Comparison of ENCODE assay signal across 24 cellular contexts in the genomic region with DNA sequence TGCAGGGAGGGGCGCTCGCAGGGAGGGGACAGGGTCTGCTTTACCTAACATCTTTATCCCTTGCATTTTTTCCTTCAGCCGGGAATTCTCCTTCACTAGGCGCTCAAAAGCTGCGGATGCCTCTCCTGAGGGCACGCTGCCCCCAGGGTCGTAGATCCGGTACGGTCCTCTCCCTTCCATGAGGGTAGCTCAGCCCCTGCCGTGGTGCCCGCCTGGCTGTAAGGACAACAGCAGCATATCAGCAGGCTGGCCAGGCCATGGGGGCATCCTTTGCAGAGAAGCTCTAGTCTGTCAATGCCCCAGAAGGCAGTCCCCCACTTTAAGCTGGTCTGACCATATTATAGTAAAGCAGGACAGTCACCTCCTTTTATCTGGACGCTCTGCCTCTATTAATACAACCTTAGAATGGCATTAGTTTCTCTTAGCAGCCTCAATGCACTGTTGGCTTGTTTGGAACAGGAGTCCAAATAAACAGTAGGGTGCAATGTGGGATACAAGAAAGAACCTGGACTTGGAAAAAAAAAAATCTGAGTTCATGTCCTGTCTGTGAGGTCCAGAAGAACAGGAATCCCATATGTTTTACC. TPM values are rescaled to one million over a fixed set of nuclear protein-coding genes. Genes with fewer than 3 reads are reported as not detected.
DNase-seq lines count a peak whose midpoint lies in the region; ATAC-seq, FAIRE-seq and TF ChIP-seq lines count a peak whose summit lies in the region.
"Had no signal": no experiment of that assay in that cellular context is flagged by ENCODE, and none has a peak within 500 bp of the region (broad histone marks: within the 10 kb centered on the region; RNA-seq: fewer than 3 reads in every experiment).

No MANE protein-coding gene starts in this region.

- no peak for ATAC-seq in heart left ventricle
- ATAC-seq in right cardiac atrium = no peak
- no peak for ATAC-seq in stimulated activated naive B cell treated with anti-CD40 and anti-IgM and Interleukin-4, amounts not matched to agents 10 μg/mL and 1 μg/mL and 100 μg/mL, for 72 hours (replicated peaks)
- ATAC-seq: left lobe of liver had no signal

- peaks cover 87 to 92% of the 10 kb centered on the region in 2 donors for H3K36me3 Mint-ChIP-seq in stimulated activated naive B cell treated with anti-CD40 and anti-IgM and Interleukin-4, amounts not matched to agents 10 μg/mL and 1 μg/mL and 100 μg/mL, for 72 hours

- H3K4me1 ChIP-seq in heart left ventricle (peaks cover 15 to 100% (median 85%) of the 10 kb centered on the region in 12 donors), right cardiac atrium (ENCODE audit: control insufficient read depth, insufficient read depth, low read length) (peaks cover 55% of the 10 kb centered on the region), Karpas-422 (ENCODE audit: low read length) (peaks cover 100% of the 10 kb centered on the region), H1 (replicated peaks in 1 of 4; ENCODE audit: control insufficient read depth in 3 of 4, insufficient read depth in 4 of 4, low read length in 3 of 4) (peaks cover 0 to 10% (median 5%) of the 10 kb centered on the region in 4 experiments; a peak in 4 of 7 replicates)

- H2BK120ac ChIP-seq in H1 (replicated peaks; ENCODE audit: low read depth, low read length) = no peak overlapping the region

- H4K91ac ChIP-seq in H1 (replicated peaks; ENCODE audit: insufficient read length, low read length) = no peak overlapping the region

- H3K18ac ChIP-seq in H1 (ENCODE audit: extremely low read depth, low read length) = no peak overlapping the region

- H3K36me3 ChIP-seq in heart left ventricle = peaks cover 0 to 59% (median 30%) of the 10 kb centered on the region in 9 donors
- H3K36me3 ChIP-seq in Karpas-422 (ENCODE audit: insufficient read depth, low read length) = peaks cover 34% of the 10 kb centered on the region
- H3K36me3 ChIP-seq in H1 (ENCODE audit: control insufficient read depth in 2 of 4, insufficient read depth in 4 of 4, low read length in 3 of 4) = peaks cover 0 to 4% (median 0%) of the 10 kb centered on the region in 4 experiments; a peak in 2 of 8 replicates

- H2BK5ac ChIP-seq in H1 (ENCODE audit: low read depth, low read length) = 0 out of 2 replicates have a peak overlapping the region, but pooled peaks have one; percentile 20

- H3K79me2 ChIP-seq in Karpas-422 (ENCODE audit: low read length) = peaks cover 61% of the 10 kb centered on the region
- H3K79me2 ChIP-seq in H1 (ENCODE audit: control insufficient read depth in 1 of 2, insufficient read depth in 2 of 2, low read length in 2 of 2) = no peaks in the 10 kb centered on the region; a peak in 1 of 4 replicates

- no peak for FAIRE-seq in H1 (lab: Jason Lieb, UNC)
- FAIRE-seq: TTC549 had no signal

- no peaks in the 10 kb centered on the region for H3K23me2 ChIP-seq in H1 (ENCODE audit: low read depth, low read length)

- POLR2A ChIA-PET in H1 (lab: Charles Lee; ENCODE audit: partially characterized antibody) = interaction anchor here (0.8 kb wide), 1 partner anchor 33 kb away, joined by 3 read pairs; no protein-coding TSS in a partner anchor

- no peaks in the 10 kb centered on the region for H3K9me3 ChIP-seq in heart left ventricle
- H3K9me3 ChIP-seq in right cardiac atrium (ENCODE audit: control insufficient read depth, low read length) = no peaks in the 10 kb centered on the region
- H3K9me3 ChIP-seq in Karpas-422 (ENCODE audit: low read length) = no peaks in the 10 kb centered on the region
- H3K9me3 ChIP-seq in H1 (ENCODE audit: insufficient read depth in 2 of 2, low read depth in 1 of 2, low read length in 1 of 2) = no peaks in the 10 kb centered on the region

- H3K4me2 ChIP-seq in Karpas-422 (ENCODE audit: low read depth, low read length, poor library complexity, severe bottlenecking) = no peak overlapping the region
- no peak overlapping the region for H3K4me2 ChIP-seq in H1 (ENCODE audit: insufficient read depth in 1 of 2, low read depth in 2 of 2, low read length in 2 of 2)

- H3K27ac ChIP-seq in heart left ventricle (peak overlapping the region in 10 of 12 donors; percentile 79 to 97 (median 87)), right cardiac atrium (ENCODE audit: low read length) (no peak overlapping the region), Karpas-422 (ENCODE audit: low read length) (peak overlapping the region; percentile 96), H1 (ENCODE audit: low read depth, low read length) (no peak overlapping the region)
- H3K27ac ChIP-seq: parathyroid adenoma had no signal

- intact Hi-C loops in heart left ventricle (cut with DNase I) = loop anchor here in 5 of 10 donors (5.0 kb wide), 3 partner anchors 37 to 172 kb away; no protein-coding TSS in a partner anchor
- intact Hi-C loops in right cardiac atrium (cut with DNase I) = no loop called here

- no peak for TF ChIP-seq POLR2A in heart left ventricle (IDR thresholded peaks at IDR 0.05)
- TF ChIP-seq POLR2A in H1 (IDR thresholded peaks at IDR 0.05; ENCODE audit: control extremely low read depth in 1 of 2, low read depth in 2 of 2, low read length in 2 of 2) = no peak

- H3K4me1 Mint-ChIP-seq in stimulated activated naive B cell treated with anti-CD40 and anti-IgM and Interleukin-4, amounts not matched to agents 10 μg/mL and 1 μg/mL and 100 μg/mL, for 72 hours = peaks cover 86 to 100% of the 10 kb centered on the region in 2 donors

- H3K27me3 ChIP-seq in heart left ventricle (no peaks in the 10 kb centered on the region), right cardiac atrium (ENCODE audit: control insufficient read depth, insufficient read depth) (no peaks in the 10 kb centered on the region), Karpas-422 (ENCODE audit: low read length) (no peaks in the 10 kb centered on the region), H1 (replicated peaks in 1 of 4; ENCODE audit: control insufficient read depth in 3 of 4, extremely low read depth in 1 of 4, insufficient read depth in 3 of 4, low read length in 3 of 4) (no peaks in the 10 kb centered on the region)
- H3K27me3 ChIP-seq: dorsolateral prefrontal cortex had no signal

- peaks cover 0 to 2% of the 10 kb centered on the region in 2 donors for H3K9me3 Mint-ChIP-seq in stimulated activated naive B cell treated with anti-CD40 and anti-IgM and Interleukin-4, amounts not matched to agents 10 μg/mL and 1 μg/mL and 100 μg/mL, for 72 hours
- H3K9me3 Mint-ChIP-seq: nephron had no signal

- H3K9me2 ChIP-seq in Karpas-422 (replicated peaks; ENCODE audit: insufficient read depth, low read length) = no peaks in the 10 kb centered on the region

- H3K4me3 ChIP-seq in heart left ventricle (no peak overlapping the region), right cardiac atrium (ENCODE audit: low read length) (no peak overlapping the region), Karpas-422 (ENCODE audit: low read length) (no peak overlapping the region), H1 (ENCODE audit: extremely low read depth in 1 of 4, insufficient read depth in 2 of 4, low read depth in 3 of 4, low read length in 4 of 4) (no peak overlapping the region)
- H3K4me3 ChIP-seq: dorsolateral prefrontal cortex had no signal

- CTCF ChIA-PET in H1 (lab: Charles Lee; ENCODE audit: partially characterized antibody) = interaction anchor here (0.6 to 28.6 kb wide), 10 partner anchors 11 to 100 kb away, joined by 3 to 442 read pairs (median 4); no protein-coding TSS in a partner anchor

- no peak overlapping the region for H4K8ac ChIP-seq in H1 (ENCODE audit: extremely low read depth, insufficient read depth, low read length)

- H2AK5ac ChIP-seq in H1 (ENCODE audit: low read depth, low read length) = no peak overlapping the region

- no peak overlapping the region for H3K4ac ChIP-seq in H1 (replicated peaks; ENCODE audit: insufficient read length, low read depth, low read length)

- peaks cover 6% of the 10 kb centered on the region; the same call in 1 of the 2 replicates for H3K79me1 ChIP-seq in H1 (ENCODE audit: low read depth, low read length)

- no peak for TF ChIP-seq RAD21 in H1 (IDR thresholded peaks at IDR 0.05 in 1 of 2, conservative IDR thresholded peaks at IDR 0.05 in 1 of 2; ENCODE audit: low read depth in 2 of 2, low read length in 2 of 2)

- H3K56ac ChIP-seq in H1 (replicated peaks; ENCODE audit: insufficient read length, low read depth, low read length) = no peak overlapping the region

- H4K20me1 ChIP-seq in Karpas-422 (ENCODE audit: insufficient read depth, low read depth, low read length) (peaks cover 18% of the 10 kb centered on the region; the same call in 1 of the 2 replicates), H1 (replicated peaks in 1 of 2; ENCODE audit: control insufficient read depth in 1 of 2, insufficient read depth in 2 of 2, low read length in 2 of 2) (peaks cover 0 to 7% of the 10 kb centered on the region in 2 experiments)

- no peak overlapping the region for H2BK20ac ChIP-seq in H1 (ENCODE audit: low read length)

- H3K9ac ChIP-seq in Karpas-422 (ENCODE audit: low read length) (no peak overlapping the region), H1 (replicated peaks in 1 of 4; ENCODE audit: extremely low read depth in 1 of 4, low read depth in 3 of 4, low read length in 3 of 4) (no peak overlapping the region)
- H3K9ac ChIP-seq: parathyroid adenoma had no signal

- peak in 1 of 5 donors; percentile 10 for DNase-seq in heart left ventricle
- DNase-seq in right cardiac atrium = no peak
- DNase-seq in Karpas-422 = no peak
- DNase-seq in H1 (ENCODE audit: low read depth in 1 of 2, low spot score in 2 of 2) = no peak
- DNase-seq in stimulated activated naive B cell treated with anti-CD40 and anti-IgM and Interleukin-4, amounts not matched to agents 10 μg/mL and 1 μg/mL and 100 μg/mL, for 72 hours = no peak
- DNase-seq in medulla oblongata (ENCODE audit: extremely low spot score) = no peak
- no peak for DNase-seq in NCI-H2081 treated with DMSO at 0.1 percent for 48 hours (lab: John Stamatoyannopoulos, UW)
- DNase-seq in RPMI8226 = no peak
- DNase-seq: activated CD4-positive, alpha-beta T cell treated with anti-CD3 and anti-CD28 coated beads for 1 hour; activated CD8-positive, alpha-beta memory T cell treated with anti-CD3 and anti-CD28 coated beads, Interleukin-2, amount 50 U/mL, for 4 hours; activated naive CD4-positive, alpha-beta T cell treated with Interleukin-2 at 50 U/mL for 16 hours; aorta; caudate nucleus; dorsolateral prefrontal cortex; immature natural killer cell; NCI-H1105 treated with DMSO at 0.1 percent for 48 hours; NCI-H2029 treated with DMSO at 0.1 percent for 48 hours; NCI-H82; SIG-M5; T-helper 1 cell had no signal

- TF ChIP-seq EP300 in H1 (IDR thresholded peaks at IDR 0.05; ENCODE audit: borderline replicate concordance in 1 of 2, low read depth in 2 of 2, low read length in 2 of 2) = no peak

- TF ChIP-seq CTCF in heart left ventricle (IDR thresholded peaks at IDR 0.05) (no peak), H1 (IDR thresholded peaks at IDR 0.05; ENCODE audit: control extremely low read depth in 1 of 3, insufficient read depth in 1 of 3, low read depth in 1 of 3, low read length in 3 of 3) (no peak)

- peak overlapping the region; percentile 99 for H3K27ac Mint-ChIP-seq in stimulated activated naive B cell treated with anti-CD40 and anti-IgM and Interleukin-4, amounts not matched to agents 10 μg/mL and 1 μg/mL and 100 μg/mL, for 72 hours

- H3K27me3 Mint-ChIP-seq in stimulated activated naive B cell treated with anti-CD40 and anti-IgM and Interleukin-4, amounts not matched to agents 10 μg/mL and 1 μg/mL and 100 μg/mL, for 72 hours = no peaks in the 10 kb centered on the region

- H2BK15ac ChIP-seq in H1 (ENCODE audit: low read length) = no peak overlapping the region

- H3K14ac ChIP-seq in H1 (ENCODE audit: insufficient read length) = no peak overlapping the region

- no peak overlapping the region for H2BK12ac ChIP-seq in H1 (ENCODE audit: low read depth, low read length)

- WGBS in heart left ventricle, 4 donors = 95 to 98% (median 97%) methylated on average over 11 to 12 of the region's 12 CpGs
- WGBS in right cardiac atrium = 97% methylated on average over 12 of the region's 12 CpGs
- 93% methylated on average over 12 of the region's 12 CpGs; no CpG with 5 or more reads in 1 of the 2 experiments for WGBS in H1 (ENCODE audit: extremely low coverage in 1 of 2, insufficient coverage in 1 of 2, insufficient read length in 1 of 2, insufficient replicate concordance in 2 of 2, low coverage in 1 of 2, low lambda C conversion rate in 2 of 2, missing lambda C conversion rate in 1 of 2), 2 experiments

- H2AFZ ChIP-seq in Karpas-422 (ENCODE audit: low read length) = no peak overlapping the region
- H2AFZ ChIP-seq in H1 (ENCODE audit: low read length) = no peak overlapping the region
- H2AFZ ChIP-seq: parathyroid adenoma had no signal

- H3K4me3 Mint-ChIP-seq in stimulated activated naive B cell treated with anti-CD40 and anti-IgM and Interleukin-4, amounts not matched to agents 10 μg/mL and 1 μg/mL and 100 μg/mL, for 72 hours = peak overlapping the region; percentile 66 to 78
- H3K4me3 Mint-ChIP-seq: immature natural killer cell, nephron had no signal

- no peak overlapping the region for H3K23ac ChIP-seq in H1 (ENCODE audit: insufficient read length)

- H4K5ac ChIP-seq in H1 (ENCODE audit: insufficient read length, low read depth, low read length) = no peak overlapping the region

RNA-seq across cellular contexts. Expression of a gene that starts 15.8 kb away (rescaled TPM):
- 100 to 1,000 TPM in 8 of 9 donors, 10 to 100 TPM in 1; 86.0 to 180 (median 122) TPM for total RNA-seq in heart left ventricle
- polyA plus RNA-seq in heart left ventricle = 10 to 100 TPM; 97.1 to 97.6 TPM
- 10 to 100 TPM; 77.0 to 98.2 (median 86.1) TPM for total RNA-seq in right cardiac atrium
- polyA plus RNA-seq in right cardiac atrium = 71.5 TPM
- total RNA-seq in Karpas-422 (2014; rRNA removed; shearing (Covaris generic); ENCODE audit: low replicate concordance) = 106 and 205 TPM in 2 replicates
- total RNA-seq in H1 (2021; fragmentation: NEBNext Ultra II Directional; extraction: Animal tissue kit (Norgen Biotek cat#: 25700)) = 31.9 and 33.9 TPM in 2 replicates
- 14.2 and 19.2 TPM in 2 replicates for polyA plus RNA-seq in H1 (2011; rRNA removed)
- 23.3 TPM for polyA plus RNA-seq in H1 (2011; cell fraction: cytosol; rRNA removed)
- polyA plus RNA-seq in H1 (2011; cell fraction: nucleus; rRNA removed) = 28.8 TPM
- 23.3 to 34.6 TPM (median 31.3 TPM) in 4 replicates for polyA plus RNA-seq in H1 (2012, experiment 1 of 2)
- polyA plus RNA-seq in H1 (2012, experiment 2 of 2) = 28.0 TPM
- 15.3 TPM for polyA plus RNA-seq in H1 (2013, experiment 1 of 2)
- 15.4 TPM for polyA plus RNA-seq in H1 (2013, experiment 2 of 2)
- polyA minus RNA-seq in H1 (2011; rRNA and poly(A)+ RNA removed) = 18.7 and 25.1 TPM in 2 replicates
- 28.8 TPM for polyA minus RNA-seq in H1 (2011; cell fraction: cytosol; rRNA and poly(A)+ RNA removed)
- polyA minus RNA-seq in H1 (2011; cell fraction: nucleus; rRNA and poly(A)+ RNA removed) = 28.5 TPM

RNA-seq across cellular contexts. Expression of a gene that starts 44.6 kb away (rescaled TPM):
- total RNA-seq in heart left ventricle (1,000 to 10,000 TPM in 2 of 9 donors, 100 to 1,000 TPM in 7; 416 to 1,563 (median 738) TPM), right cardiac atrium (1,000 to 10,000 TPM; 1,359 to 2,012 (median 1,429) TPM)
- polyA plus RNA-seq in heart left ventricle (1,000 to 10,000 TPM in 1 of 2 donors, 100 to 1,000 TPM in 1; 819 to 1,415 TPM), right cardiac atrium (1,982 TPM), H1 (2011; rRNA removed) (61.8 and 77.9 TPM in 2 replicates)
- total RNA-seq in Karpas-422 (2014; rRNA removed; shearing (Covaris generic); ENCODE audit: low replicate concordance) = not detected in 2 replicates
- total RNA-seq in H1 (2021; fragmentation: NEBNext Ultra II Directional; extraction: Animal tissue kit (Norgen Biotek cat#: 25700)) = 26.4 and 27.8 TPM in 2 replicates
- 51.3 TPM for polyA plus RNA-seq in H1 (2011; cell fraction: cytosol; rRNA removed)
- 29.4 TPM for polyA plus RNA-seq in H1 (2011; cell fraction: nucleus; rRNA removed)
- 32.8 to 35.7 TPM (median 34.2 TPM) in 4 replicates for polyA plus RNA-seq in H1 (2012, experiment 1 of 2)
- 66.7 TPM for polyA plus RNA-seq in H1 (2012, experiment 2 of 2)
- polyA plus RNA-seq in H1 (2013, experiment 1 of 2) = 35.4 TPM
- polyA plus RNA-seq in H1 (2013, experiment 2 of 2) = 46.3 TPM
- 66.9 and 104 TPM in 2 replicates for polyA minus RNA-seq in H1 (2011; rRNA and poly(A)+ RNA removed)
- 18.0 TPM for polyA minus RNA-seq in H1 (2011; cell fraction: cytosol; rRNA and poly(A)+ RNA removed)
- 23.6 TPM for polyA minus RNA-seq in H1 (2011; cell fraction: nucleus; rRNA and poly(A)+ RNA removed)

Comparison
In these comparisons a context has a peak if more than half of its experiments do, and no peak if none do; other contexts are left out.
1. H3K27ac ChIP-seq: peak in heart left ventricle (10 of 12) and Karpas-422 (single experiment); none in right cardiac atrium (single experiment) and H1 (single experiment).
2. RNA of a gene that starts 44.6 kb away (total RNA-seq): 1,359 to 2,012 TPM in right cardiac atrium, 416 to 1,563 TPM in heart left ventricle and 26.4 to 27.8 TPM in H1; not detected in Karpas-422; every median in the first group is over 10 times any median in the second.